21 cellular contexts compared by ENCODE assay signal in genomic region chr5:124021066-124021641, GRCh38.
"Had no signal": no experiment of that assay in that cellular context is flagged by ENCODE, and none has a peak within 500 bp of the region (broad histone marks: within the 10 kb centered on the region; RNA-seq: fewer than 3 reads in every experiment).

No MANE protein-coding gene starts in this region.

- H3K4me3 ChIP-seq: body of pancreas, hepatocyte, mucosa of descending colon, thyroid gland, uterus had no signal

- H3K9me3 Mint-ChIP-seq: activated CD4-positive, alpha-beta T cell treated with anti-CD3 and anti-CD28 coated beads, Interleukin-2, amount 10 ng/mL, durations not matched to agents 24 days and 14 days had no signal

- H3K9ac ChIP-seq: parathyroid adenoma had no signal

- H3K4me2 ChIP-seq: hepatocyte had no signal

- H3K9me3 ChIP-seq: body of pancreas, mucosa of descending colon, thyroid gland had no signal

- ATAC-seq: activated CD8-positive, alpha-beta T cell treated with anti-CD3 and anti-CD28 coated beads, Interleukin-2, amount 10 ng/mL, durations not matched to agents 7 days and 5 days; body of pancreas; mucosa of descending colon; naive thymus-derived CD8-positive, alpha-beta T cell; stimulated activated naive B cell treated with anti-CD40 and anti-IgM and Interleukin-4, amounts not matched to agents 10 μg/mL and 1 μg/mL and 100 μg/mL, for 72 hours had no signal

- H3K4me1 ChIP-seq: parathyroid adenoma, thyroid gland, uterus had no signal

- H3K36me3 Mint-ChIP-seq: activated naive CD4-positive, alpha-beta T cell treated with anti-CD3 and anti-CD28 coated beads, Interleukin-2, amount 50 U/mL, for 24 hours had no signal

- H3K4me3 Mint-ChIP-seq: activated CD4-positive, alpha-beta T cell treated with anti-CD3 and anti-CD28 coated beads, Interleukin-2, amount 10 ng/mL, durations not matched to agents 24 days and 14 days; activated CD8-positive, alpha-beta T cell treated with anti-CD3 and anti-CD28 coated beads, Interleukin-2, amount 10 ng/mL, durations not matched to agents 7 days and 5 days; activated naive CD4-positive, alpha-beta T cell treated with anti-CD3 and anti-CD28 coated beads, Interleukin-2, amount 50 U/mL, for 24 hours; central memory CD8-positive, alpha-beta T cell; naive thymus-derived CD8-positive, alpha-beta T cell; stimulated activated naive B cell treated with anti-CD40 and anti-IgM and Interleukin-4, amounts not matched to agents 10 μg/mL and 1 μg/mL and 100 μg/mL, for 72 hours had no signal

- H3K27me3 Mint-ChIP-seq: activated CD4-positive, alpha-beta T cell treated with anti-CD3 and anti-CD28 coated beads, Interleukin-2, amount 10 ng/mL, durations not matched to agents 24 days and 14 days; activated naive CD4-positive, alpha-beta T cell treated with anti-CD3 and anti-CD28 coated beads, Interleukin-2, amount 50 U/mL, for 24 hours; central memory CD8-positive, alpha-beta T cell; naive thymus-derived CD8-positive, alpha-beta T cell; stimulated activated naive B cell treated with anti-CD40 and anti-IgM and Interleukin-4, amounts not matched to agents 10 μg/mL and 1 μg/mL and 100 μg/mL, for 72 hours had no signal

- DNase-seq: activated CD4-positive, alpha-beta T cell treated with anti-CD3 and anti-CD28 coated beads, Interleukin-2, amount 10 ng/mL, durations not matched to agents 24 days and 14 days; activated CD4-positive, CD25-positive, alpha-beta regulatory T cell; activated CD8-positive, alpha-beta memory T cell treated with anti-CD3 and anti-CD28 coated beads, Interleukin-2, amount 50 U/mL, for 4 hours; activated CD8-positive, alpha-beta T cell treated with anti-CD3 and anti-CD28 coated beads, Interleukin-2, amount 10 ng/mL, durations not matched to agents 7 days and 5 days; activated effector memory CD4-positive, alpha-beta T cell treated with anti-CD3 and anti-CD28 coated beads, Interleukin-2, amount 50 U/mL, for 16 hours; activated T-cell treated with anti-CD3 and anti-CD28 coated beads, Interleukin-2, amount 50 U/mL, for 48 hours; body of pancreas; effector memory CD4-positive, alpha-beta T cell; islet precursor cell; mucosa of descending colon; naive thymus-derived CD8-positive, alpha-beta T cell; stimulated activated CD4-positive, alpha-beta T cell treated with anti-CD3 and anti-CD28 coated beads, Interleukin-15, amount 100 ng/mL, for 24 hours; stimulated activated CD4-positive, alpha-beta T cell treated with anti-CD3 and anti-CD28 coated beads, Interleukin-4, amount 100 ng/mL, for 1 hour; stimulated activated naive B cell treated with anti-CD40 and anti-IgM and Interleukin-4, amounts not matched to agents 10 μg/mL and 1 μg/mL and 100 μg/mL, for 72 hours; thyroid gland; uterus had no signal

- H3K27ac Mint-ChIP-seq: activated CD4-positive, alpha-beta T cell treated with anti-CD3 and anti-CD28 coated beads, Interleukin-2, amount 10 ng/mL, durations not matched to agents 24 days and 14 days; activated CD8-positive, alpha-beta T cell treated with anti-CD3 and anti-CD28 coated beads, Interleukin-2, amount 10 ng/mL, durations not matched to agents 7 days and 5 days; activated naive CD4-positive, alpha-beta T cell treated with anti-CD3 and anti-CD28 coated beads, Interleukin-2, amount 50 U/mL, for 24 hours; naive thymus-derived CD8-positive, alpha-beta T cell; stimulated activated naive B cell treated with anti-CD40 and anti-IgM and Interleukin-4, amounts not matched to agents 10 μg/mL and 1 μg/mL and 100 μg/mL, for 72 hours had no signal

- H3K79me2 ChIP-seq: hepatocyte, parathyroid adenoma had no signal

- H3K27me3 ChIP-seq: body of pancreas, hepatocyte, thyroid gland, uterus had no signal

- H3K36me3 ChIP-seq: thyroid gland, uterus had no signal

- H3K4me1 Mint-ChIP-seq: activated CD4-positive, alpha-beta T cell treated with anti-CD3 and anti-CD28 coated beads, Interleukin-2, amount 10 ng/mL, durations not matched to agents 24 days and 14 days; activated naive CD4-positive, alpha-beta T cell treated with anti-CD3 and anti-CD28 coated beads, Interleukin-2, amount 50 U/mL, for 24 hours; central memory CD8-positive, alpha-beta T cell; naive thymus-derived CD8-positive, alpha-beta T cell; stimulated activated naive B cell treated with anti-CD40 and anti-IgM and Interleukin-4, amounts not matched to agents 10 μg/mL and 1 μg/mL and 100 μg/mL, for 72 hours had no signal

- H2AFZ ChIP-seq: hepatocyte, parathyroid adenoma had no signal

- H3K27ac ChIP-seq: body of pancreas, epithelial cell of prostate, hepatocyte, parathyroid adenoma, thyroid gland, uterus had no signal
